ENCODE assay signal across 14 cellular contexts in the genomic region with DNA sequence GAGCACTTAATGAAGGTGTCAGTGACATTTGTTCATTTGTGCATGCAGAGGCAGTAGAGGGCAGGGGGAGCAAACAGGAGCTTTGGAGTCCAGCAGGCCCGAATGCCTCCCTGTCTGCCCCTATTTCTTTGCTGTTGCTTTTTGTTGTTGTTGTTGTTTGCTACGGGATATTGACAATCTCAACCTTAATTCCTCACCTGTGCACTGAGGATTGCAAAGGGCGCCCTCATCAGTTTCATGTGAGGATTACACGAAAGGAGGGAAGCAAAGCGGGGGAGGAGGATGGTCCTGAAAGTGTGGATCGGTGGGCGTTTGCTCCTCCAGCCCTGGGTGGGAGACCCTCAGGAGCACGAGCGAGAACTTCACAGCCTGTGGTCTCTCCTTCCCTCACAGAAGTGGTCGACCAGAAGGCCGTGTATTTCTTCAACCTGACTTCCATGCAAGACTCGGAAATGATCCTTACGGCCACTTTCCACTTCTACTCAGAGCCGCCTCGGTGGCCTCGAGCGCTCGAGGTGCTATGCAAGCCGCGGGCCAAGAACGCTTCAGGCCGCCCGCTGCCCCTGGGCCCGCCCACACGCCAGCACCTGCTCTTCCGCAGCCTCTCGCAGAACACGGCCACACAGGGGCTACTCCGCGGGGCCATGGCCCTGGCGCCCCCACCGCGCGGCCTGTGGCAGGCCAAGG. TPM values are rescaled to one million over a fixed set of nuclear protein-coding genes. Genes with fewer than 3 reads are reported as not detected.
DNase-seq lines count a peak whose midpoint lies in the region; ATAC-seq and TF ChIP-seq lines count a peak whose summit lies in the region.
"Had no signal": no experiment of that assay in that cellular context is flagged by ENCODE, and none has a peak within 500 bp of the region (broad histone marks: within the 10 kb centered on the region; RNA-seq: fewer than 3 reads in every experiment).

No MANE protein-coding gene starts in this region.

- no peak overlapping the region for H3K23ac ChIP-seq in H9 (ENCODE audit: insufficient read length, low read depth, low read length)

- no peak overlapping the region for H2AFZ ChIP-seq in H9 (ENCODE audit: low read length)

- no peak overlapping the region for H3K27ac Mint-ChIP-seq in H9
- peak overlapping the region in 6 of 10 donors; percentile 6 to 83 (median 53) for H3K27ac Mint-ChIP-seq in naive thymus-derived CD8-positive, alpha-beta T cell

- no peak overlapping the region for H2BK5ac ChIP-seq in H9 (ENCODE audit: insufficient read length, low read length)

- H3K4me2 ChIP-seq in H9 (ENCODE audit: insufficient read depth, insufficient read length, low read length) = no peak overlapping the region

- no CpG with 5 or more reads among the region's 34 CpGs for WGBS in H9 (ENCODE audit: extremely low coverage, insufficient read length, low lambda C conversion rate)

- H3T11ph ChIP-seq in H9 (ENCODE audit: low read length) = no peak overlapping the region

- no peak overlapping the region for H4K8ac ChIP-seq in H9 (replicated peaks; ENCODE audit: insufficient read length, low read depth, low read length)

- intact Hi-C loops in gastrocnemius medialis (cut with DNase I; ENCODE audit: low total_unique reads) = no loop called here
- intact Hi-C loops in head of caudate nucleus (cut with DNase I) = loop anchor here (5.0 kb wide), 1 partner anchor 262 kb away; no protein-coding TSS in a partner anchor

- no peak for TF ChIP-seq POLR2A in gastrocnemius medialis (IDR thresholded peaks at IDR 0.05)

- in situ Hi-C loops in astrocyte of the spinal cord (cut with HindIII; ENCODE audit: low sequenced_read_pairs) = no loop called here
- in situ Hi-C loops in gastrocnemius medialis (cut with MboI; ENCODE audit: low sequenced_read_pairs in 4 of 4) = loop anchor here (10.0 kb wide), 3 partner anchors 255 to 285 kb away; no protein-coding TSS in a partner anchor

- H2BK20ac ChIP-seq in H9 (ENCODE audit: low read depth, low read length, poor library complexity, severe bottlenecking) = no peak overlapping the region

- H3K9me3 ChIP-seq in H9 (ENCODE audit: control insufficient read depth, low read depth, low read length) (no peaks in the 10 kb centered on the region), gastrocnemius medialis (no peaks in the 10 kb centered on the region)
- H3K9me3 ChIP-seq: psoas muscle had no signal

- no peak overlapping the region for H3K4me3 Mint-ChIP-seq in H9
- H3K4me3 Mint-ChIP-seq in naive thymus-derived CD8-positive, alpha-beta T cell = no peak overlapping the region

- POLR2A ChIA-PET in naive thymus-derived CD8-positive, alpha-beta T cell (lab: Charles Lee) = interaction anchor here (1.0 kb wide), 1 partner anchor 143 kb away, joined by 3 read pairs; no protein-coding TSS in a partner anchor

- H3K56ac ChIP-seq in H9 (ENCODE audit: insufficient read length, low read depth, low read length) = no peak overlapping the region

- peak overlapping the region; percentile 6; the same call in 1 of the 2 replicates for H3K14ac ChIP-seq in H9 (ENCODE audit: insufficient read depth, low read length)

- H3K4ac ChIP-seq in H9 (ENCODE audit: low read depth, low read length) = no peak overlapping the region

- no peak overlapping the region for H2AK5ac ChIP-seq in H9 (ENCODE audit: insufficient read length, low read length)

- no peak overlapping the region for H3K4me3 ChIP-seq in astrocyte of the spinal cord (ENCODE audit: low read depth, low read length)
- H3K4me3 ChIP-seq in gastrocnemius medialis = no peak overlapping the region
- H3K4me3 ChIP-seq: psoas muscle had no signal

- no peak overlapping the region for H4K5ac ChIP-seq in H9 (ENCODE audit: insufficient read length, low read depth, low read length)

- no peak overlapping the region; the same call in 1 of the 2 replicates for H2BK15ac ChIP-seq in H9 (ENCODE audit: low read depth, low read length)

- H3K27me3 Mint-ChIP-seq in H9 (ENCODE audit: low read depth) = peaks cover 12% of the 10 kb centered on the region
- no peaks in the 10 kb centered on the region for H3K27me3 Mint-ChIP-seq in naive thymus-derived CD8-positive, alpha-beta T cell

- no peaks in the 10 kb centered on the region for H3K79me1 ChIP-seq in H9 (ENCODE audit: insufficient read depth, low read depth, low read length, poor library complexity, severe bottlenecking)

- peaks cover 5% of the 10 kb centered on the region for H4K20me1 ChIP-seq in H9 (ENCODE audit: control insufficient read depth, insufficient read depth, insufficient read length)

- H3K27ac ChIP-seq in H9 (ENCODE audit: insufficient read length, low read depth, low read length) = no peak overlapping the region
- H3K27ac ChIP-seq in gastrocnemius medialis = no peak overlapping the region
- H3K27ac ChIP-seq: psoas muscle had no signal

- H4K91ac ChIP-seq in H9 (ENCODE audit: insufficient read length, low read depth, low read length) = no peak overlapping the region

- H3K36me3 ChIP-seq in gastrocnemius medialis = no peaks in the 10 kb centered on the region

- no peaks in the 10 kb centered on the region for H3K23me2 ChIP-seq in H9 (ENCODE audit: insufficient read length, low read depth, low read length, poor library complexity, severe bottlenecking)

- DNase-seq in DMS53 (lab: John Stamatoyannopoulos, UW) (peak; percentile 29), DMS53 treated with DMSO at 0.1 percent for 48 hours (lab: John Stamatoyannopoulos, UW; ENCODE audit: unreplicated experiment) (no peak), H9 (peak; percentile 43), astrocyte of the spinal cord (ENCODE audit: low read depth, low spot score) (no peak), mucosa of gallbladder (ENCODE audit: low spot score) (no peak), gastrocnemius medialis (no peak), head of caudate nucleus (no peak)
- peak in 1 of 10 donors; percentile 17 for DNase-seq in naive thymus-derived CD8-positive, alpha-beta T cell
- DNase-seq: activated CD4-positive, CD25-positive, alpha-beta regulatory T cell; aorta; NK-92 treated with Interleukin-12 subunit alpha and Interleukin-12 subunit beta, amount 100 ng/mL, for 24 hours had no signal

- no peaks in the 10 kb centered on the region; the same call in 1 of the 2 replicates for H3K4me1 ChIP-seq in H9 (ENCODE audit: insufficient read depth, low read length)
- no peaks in the 10 kb centered on the region for H3K4me1 ChIP-seq in gastrocnemius medialis
- H3K4me1 ChIP-seq: psoas muscle had no signal

- no peak overlapping the region for H2BK12ac ChIP-seq in H9 (ENCODE audit: insufficient read length, low read depth, low read length)

- no peak overlapping the region for H2BK120ac ChIP-seq in H9 (ENCODE audit: low read depth, low read length, poor library complexity, severe bottlenecking)

- H3K36me3 Mint-ChIP-seq in H9 (ENCODE audit: insufficient read depth in 1 of 3, low read depth in 3 of 3) = no peaks in the 10 kb centered on the region
- no peaks in the 10 kb centered on the region for H3K36me3 Mint-ChIP-seq in naive thymus-derived CD8-positive, alpha-beta T cell

- H3K9me3 Mint-ChIP-seq in H9 = no peaks in the 10 kb centered on the region
- no peaks in the 10 kb centered on the region for H3K9me3 Mint-ChIP-seq in naive thymus-derived CD8-positive, alpha-beta T cell

- no peaks in the 10 kb centered on the region for H3K79me2 ChIP-seq in H9 (ENCODE audit: insufficient read depth, low read length)

- no peaks in the 10 kb centered on the region for H3K27me3 ChIP-seq in H9 (ENCODE audit: insufficient read depth, low read length)
- H3K27me3 ChIP-seq in gastrocnemius medialis = no peaks in the 10 kb centered on the region

- TF ChIP-seq CTCF in H9 (conservative IDR thresholded peaks at IDR 0.05) = peak; percentile 67
- peak; percentile 43 for TF ChIP-seq CTCF in astrocyte of the spinal cord (IDR thresholded peaks at IDR 0.05; ENCODE audit: low read depth, low read length)
- no peak for TF ChIP-seq CTCF in gastrocnemius medialis (IDR thresholded peaks at IDR 0.05 in 4 of 5, conservative IDR thresholded peaks at IDR 0.05 in 1 of 5)

- no peak overlapping the region for H3K18ac ChIP-seq in H9 (ENCODE audit: insufficient read length, low read depth, low read length)

- H3K4me1 Mint-ChIP-seq in H9 = peaks cover 18 to 22% of the 10 kb centered on the region in 2 experiments
- peaks cover 30 to 54% (median 41%) of the 10 kb centered on the region in 4 donors for H3K4me1 Mint-ChIP-seq in naive thymus-derived CD8-positive, alpha-beta T cell

- no peak for ATAC-seq in naive thymus-derived CD8-positive, alpha-beta T cell
- no peak for ATAC-seq in gastrocnemius medialis
- ATAC-seq: psoas muscle had no signal

- no peak overlapping the region for H3K9ac ChIP-seq in H9 (ENCODE audit: extremely low read depth, insufficient read length, low read length)

RNA-seq across cellular contexts. Expression of a gene that starts 9.5 kb away (rescaled TPM):
- total RNA-seq in H9 (2021) = 0.20 TPM in 1 of 2 replicates, not detected in the other
- total RNA-seq in naive thymus-derived CD8-positive, alpha-beta T cell = under 1 TPM; 0.74 to 0.75 TPM
- under 1 TPM in 2 of 3 donors, not detected in 1; 0.26 to 0.60 TPM for polyA plus RNA-seq in naive thymus-derived CD8-positive, alpha-beta T cell
- total RNA-seq in mucosa of gallbladder = 0.52 TPM
- under 1 TPM; 0.20 to 0.72 (median 0.36) TPM for total RNA-seq in gastrocnemius medialis
- total RNA-seq: A172, HT1080 had no signal

RNA-seq across cellular contexts. Expression of a gene that starts 12.7 kb away (rescaled TPM):
- total RNA-seq in H9 (2021) = not detected in 2 replicates
- not detected for total RNA-seq in naive thymus-derived CD8-positive, alpha-beta T cell
- polyA plus RNA-seq in naive thymus-derived CD8-positive, alpha-beta T cell = not detected
- not detected for total RNA-seq in mucosa of gallbladder
- total RNA-seq in gastrocnemius medialis = not detected
- total RNA-seq: A172, aorta, HT1080, psoas muscle had no signal
- polyA plus RNA-seq: aorta, psoas muscle had no signal

RNA-seq across cellular contexts. Expression of a gene that starts 38.6 kb away (rescaled TPM):
- not detected in 2 replicates for total RNA-seq in H9 (2021)
- total RNA-seq in naive thymus-derived CD8-positive, alpha-beta T cell = not detected
- not detected for polyA plus RNA-seq in naive thymus-derived CD8-positive, alpha-beta T cell
- total RNA-seq in mucosa of gallbladder = not detected
- not detected for total RNA-seq in gastrocnemius medialis
- total RNA-seq: A172, aorta, HT1080, psoas muscle had no signal
- polyA plus RNA-seq: aorta, psoas muscle had no signal

Comparison
In these comparisons a context has a peak if more than half of its experiments do, and no peak if none do; other contexts are left out.
1. DNase-seq: peak in DMS53 (single experiment) and H9 (single experiment); none in DMS53 treated with DMSO at 0.1 percent for 48 hours (single experiment), astrocyte of the spinal cord (single experiment), mucosa of gallbladder (single experiment), gastrocnemius medialis (0 of 2) and head of caudate nucleus (0 of 42).
2. H3K27ac Mint-ChIP-seq: peak in naive thymus-derived CD8-positive, alpha-beta T cell (6 of 10); none in H9 (0 of 3).
3. CTCF ChIP-seq: peak in H9 (single experiment) and astrocyte of the spinal cord (single experiment); none in gastrocnemius medialis (0 of 5).